Comparison of ENCODE assay signal across 9 cellular contexts in the genomic region with DNA sequence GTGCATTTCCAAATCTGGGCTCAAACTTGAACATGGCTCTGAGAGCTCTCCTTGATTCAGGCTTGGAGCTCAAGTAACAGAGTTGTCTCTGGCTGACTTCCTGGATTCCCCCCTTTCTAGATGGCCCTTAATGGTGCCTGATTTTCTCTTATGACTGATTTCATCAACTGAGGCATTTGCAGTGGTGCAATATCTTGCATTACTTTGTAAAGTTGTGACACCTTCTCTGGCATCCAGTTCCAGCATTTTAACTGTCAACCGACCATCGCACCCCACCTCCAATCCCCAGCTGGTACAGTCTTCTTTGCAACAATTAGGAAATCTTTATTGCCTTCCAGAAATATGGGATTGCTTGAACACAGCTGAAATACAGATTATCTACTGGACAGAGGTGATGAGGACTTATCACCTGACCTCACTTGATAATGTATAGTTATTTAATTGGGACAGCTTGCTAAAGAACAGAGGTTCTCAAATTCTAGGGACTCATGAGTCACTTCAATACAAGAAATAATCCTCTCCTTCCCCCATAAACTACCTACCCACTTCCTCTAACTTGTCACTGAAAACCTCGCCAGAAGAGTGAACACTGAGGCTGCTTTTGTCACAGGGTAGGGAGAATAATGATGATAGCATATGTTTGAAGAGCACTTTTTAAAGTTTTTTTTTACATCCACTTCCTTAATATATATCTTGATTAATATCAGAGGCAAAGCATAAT. TPM values are rescaled to one million over a fixed set of nuclear protein-coding genes. Genes with fewer than 3 reads are reported as not detected.
DNase-seq lines count a peak whose midpoint lies in the region; ATAC-seq lines count a peak whose summit lies in the region.
"Had no signal": no experiment of that assay in that cellular context is flagged by ENCODE, and none has a peak within 500 bp of the region (broad histone marks: within the 10 kb centered on the region; RNA-seq: fewer than 3 reads in every experiment).

No MANE protein-coding gene starts in this region.

- H2BK15ac ChIP-seq in mesenchymal stem cell (ENCODE audit: low read depth, poor library complexity, severe bottlenecking): peak overlapping the region; percentile 60

- peak overlapping the region; percentile 90 for H2BK120ac ChIP-seq in mesenchymal stem cell (ENCODE audit: low read depth, low read length)

- H3K23ac ChIP-seq in mesenchymal stem cell (ENCODE audit: low read length in 2 of 2): no peak overlapping the region

- no peak overlapping the region for H2AFZ ChIP-seq in mesenchymal stem cell (ENCODE audit: low read depth, low read length)

- H3K79me1 ChIP-seq in mesenchymal stem cell (replicated peaks; ENCODE audit: low read length, poor library complexity, severe bottlenecking): peaks cover 2% of the 10 kb centered on the region

- peak overlapping the region; percentile 16 for H4K8ac ChIP-seq in mesenchymal stem cell (ENCODE audit: low read length)

- no peak overlapping the region for H2AK5ac ChIP-seq in mesenchymal stem cell (ENCODE audit: low read length, severe bottlenecking)

- no peak overlapping the region for H3K14ac ChIP-seq in mesenchymal stem cell (ENCODE audit: low read length in 2 of 2)

- H3K4me2 ChIP-seq in mesenchymal stem cell (ENCODE audit: low read length, poor library complexity, severe bottlenecking): no peak overlapping the region

- H4K91ac ChIP-seq in mesenchymal stem cell (ENCODE audit: low read length): no peak overlapping the region

- no peak overlapping the region for H3K4me3 ChIP-seq in mesenchymal stem cell (ENCODE audit: insufficient read depth in 1 of 2, low read depth in 1 of 2, low read length in 2 of 2)

- ATAC-seq in GM21717 (IDR thresholded peaks at IDR 0.05; ENCODE audit: unreplicated experiment) (no peak), GM21367 (IDR thresholded peaks at IDR 0.05; ENCODE audit: unreplicated experiment) (no peak)

- peak overlapping the region; percentile 87 to 91 for H2BK12ac ChIP-seq in mesenchymal stem cell (ENCODE audit: low read length in 2 of 2)

- no peaks in the 10 kb centered on the region for H3K9me3 ChIP-seq in mesenchymal stem cell (ENCODE audit: control insufficient read depth, low read length)

- H2BK5ac ChIP-seq in mesenchymal stem cell (ENCODE audit: low read depth, low read length, poor library complexity, severe bottlenecking): no peak overlapping the region

- 100% methylated on average over 2 of the region's 3 CpGs for WGBS in mesenchymal stem cell

- H3K18ac ChIP-seq in mesenchymal stem cell (ENCODE audit: low read depth in 1 of 2, low read length in 2 of 2): peak overlapping the region; percentile 17 to 86

- H3K9ac ChIP-seq in mesenchymal stem cell (ENCODE audit: low read length): no peak overlapping the region

- no peaks in the 10 kb centered on the region for H3K27me3 ChIP-seq in mesenchymal stem cell (ENCODE audit: control insufficient read depth in 1 of 2, insufficient read depth in 1 of 2, low read length in 2 of 2)

- no peaks in the 10 kb centered on the region for H3K36me3 ChIP-seq in mesenchymal stem cell (ENCODE audit: control insufficient read depth in 1 of 2, insufficient read depth in 2 of 2, low read depth in 1 of 2, low read length in 2 of 2)

- H3K4me1 ChIP-seq in mesenchymal stem cell (ENCODE audit: control insufficient read depth, insufficient read depth, low read depth, low read length): peaks cover 3% of the 10 kb centered on the region

- DNase-seq in GF-D8 (lab: John Stamatoyannopoulos, UW): peak; percentile 96
- DNase-seq in HCEC 1CT: peak; percentile 55
- peak; percentile 29 for DNase-seq in RPMI7951 (ENCODE audit: low read depth)
- peak; percentile 45 for DNase-seq in mesenchymal stem cell
- no peak for DNase-seq in GM19238 (ENCODE audit: insufficient read length, low spot score)
- no peak for DNase-seq in activated effector memory CD4-positive, alpha-beta T cell treated with Interleukin-2 at 50 U/mL for 16 hours
- DNase-seq: NCI-H2081 treated with DMSO at 0.1 percent for 48 hours had no signal

- H3K4ac ChIP-seq in mesenchymal stem cell (ENCODE audit: low read depth in 1 of 2, low read length in 2 of 2): peak overlapping the region; percentile 66 to 87

- H3K27ac ChIP-seq in mesenchymal stem cell (ENCODE audit: low read length, poor library complexity, severe bottlenecking): no peak overlapping the region

RNA-seq across cellular contexts. Expression of a gene that starts 41.8 kb away (rescaled TPM):
- under 0.01 TPM in 1 of 2 replicates, not detected in the other for total RNA-seq in RPMI7951 (2014; rRNA removed; shearing (Covaris generic))
- polyA plus RNA-seq in mesenchymal stem cell (2013, experiment 1 of 2): 200 TPM
- 198 TPM for polyA plus RNA-seq in mesenchymal stem cell (2013, experiment 2 of 2)

Comparison
In these comparisons a context has a peak if more than half of its experiments do, and no peak if none do; other contexts are left out.
1. DNase-seq: peak in GF-D8 (single experiment), HCEC 1CT (single experiment), RPMI7951 (single experiment) and mesenchymal stem cell (single experiment); none in GM19238 (single experiment) and activated effector memory CD4-positive, alpha-beta T cell treated with Interleukin-2 at 50 U/mL for 16 hours (single experiment).